Comparison of ENCODE assay signal across 1 cellular context in the genomic region with DNA sequence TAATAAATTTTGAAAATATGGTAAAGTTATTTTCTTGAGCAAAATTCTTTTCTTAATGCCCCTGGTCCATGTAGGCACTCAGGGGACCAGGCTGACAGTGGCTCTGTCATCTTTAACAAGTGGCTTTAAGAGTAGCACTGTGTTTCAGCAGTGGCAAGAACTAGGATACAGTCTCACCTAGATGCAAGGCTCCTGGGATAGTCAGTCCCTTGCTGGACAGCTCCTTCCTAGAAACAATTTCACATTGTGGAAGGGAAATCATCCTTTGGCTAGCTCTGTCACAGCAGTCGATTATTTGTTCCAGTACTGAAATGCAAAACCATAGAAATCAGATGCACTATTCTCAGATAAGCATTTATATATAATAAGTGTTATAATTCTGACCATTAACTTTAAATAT.
TF ChIP-seq lines count a peak whose summit lies in the region.

No MANE protein-coding gene starts in this region.

TF ChIP-seq in IMR-90, 13 proteins besides CTCF, POLR2A, EP300 and RAD21 (continued from another document):
- TF ChIP-seq MXI1 (IDR thresholded peaks at IDR 0.05; ENCODE audit: borderline replicate concordance, low read depth, low read length), result no peak
- no peak for TF ChIP-seq RFX5 (IDR thresholded peaks at IDR 0.05; ENCODE audit: low read depth, low read length)
- no peak for TF ChIP-seq RCOR1 (IDR thresholded peaks at IDR 0.05; ENCODE audit: insufficient replicate concordance, low read length)
- no peak for TF ChIP-seq MAFK (IDR thresholded peaks at IDR 0.05; ENCODE audit: low read depth, low read length)
- no peak for TF ChIP-seq MAZ (IDR thresholded peaks at IDR 0.05; ENCODE audit: borderline replicate concordance, low read depth, low read length)
- TF ChIP-seq, protein P1, sequence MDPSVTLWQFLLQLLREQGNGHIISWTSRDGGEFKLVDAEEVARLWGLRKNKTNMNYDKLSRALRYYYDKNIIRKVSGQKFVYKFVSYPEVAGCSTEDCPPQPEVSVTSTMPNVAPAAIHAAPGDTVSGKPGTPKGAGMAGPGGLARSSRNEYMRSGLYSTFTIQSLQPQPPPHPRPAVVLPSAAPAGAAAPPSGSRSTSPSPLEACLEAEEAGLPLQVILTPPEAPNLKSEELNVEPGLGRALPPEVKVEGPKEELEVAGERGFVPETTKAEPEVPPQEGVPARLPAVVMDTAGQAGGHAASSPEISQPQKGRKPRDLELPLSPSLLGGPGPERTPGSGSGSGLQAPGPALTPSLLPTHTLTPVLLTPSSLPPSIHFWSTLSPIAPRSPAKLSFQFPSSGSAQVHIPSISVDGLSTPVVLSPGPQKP (IDR thresholded peaks at IDR 0.05; ENCODE audit: borderline replicate concordance, low read depth, low read length), result no peak
- no peak for TF ChIP-seq SMC3 (IDR thresholded peaks at IDR 0.05; ENCODE audit: low read depth, low read length)
TF ChIP-seq in IMR-90: peak in this region for 0.
